Comparison of ENCODE assay signal across 2 cellular contexts in genomic region chr19:8461891-8462290, GRCh38.
TF ChIP-seq lines count a peak whose summit lies in the region.

No MANE protein-coding gene starts in this region.

TF ChIP-seq in GM23338, 12 proteins besides CTCF, POLR2A, EP300 and RAD21:
- TF ChIP-seq NANOG (IDR thresholded peaks at IDR 0.05; ENCODE audit: borderline replicate concordance) (no peak), EZH2phosphoT487 (IDR thresholded peaks at IDR 0.05; ENCODE audit: unreplicated experiment) (no peak), ETS1 (IDR thresholded peaks at IDR 0.05) (no peak), ZNF462 (CRISPR knock-in tag; IDR thresholded peaks at IDR 0.05) (no peak), ZNF331 (CRISPR knock-in tag; IDR thresholded peaks at IDR 0.05; ENCODE audit: low read depth) (no peak), JUNB (IDR thresholded peaks at IDR 0.05; ENCODE audit: unreplicated experiment) (no peak), REST (IDR thresholded peaks at IDR 0.05; ENCODE audit: unreplicated experiment) (no peak), CREB1 (CRISPR knock-in tag; IDR thresholded peaks at IDR 0.05; ENCODE audit: low read depth) (no peak)

TF ChIP-seq in H1, 55 proteins besides CTCF, POLR2A, EP300 and RAD21:
- TF ChIP-seq POLR2AphosphoS5 (IDR thresholded peaks at IDR 0.05; ENCODE audit: low read depth, low read length): 0 out of 2 replicates have a peak, but pooled peaks have one; percentile 31
- no peak for TF ChIP-seq MAFK (IDR thresholded peaks at IDR 0.05; ENCODE audit: low read depth, low read length)
